In genomic region chr9:33510264-33511183, GRCh38 we compare ENCODE assay signal across 8 cellular contexts. TPM values are rescaled to one million over a fixed set of nuclear protein-coding genes. Genes with fewer than 3 reads are reported as not detected.
DNase-seq lines count a peak whose midpoint lies in the region; ATAC-seq and TF ChIP-seq lines count a peak whose summit lies in the region.

No MANE protein-coding gene starts in this region.

- no peaks in the 10 kb centered on the region for H3K27me3 ChIP-seq in kidney epithelial cell (ENCODE audit: control insufficient read depth, insufficient read depth, low read length)
- H3K27me3 ChIP-seq in spleen (replicated peaks in 1 of 7), result peaks cover 0 to 3% (median 0%) of the 10 kb centered on the region in 7 donors

- H3K4me1 Mint-ChIP-seq in activated CD4-positive, alpha-beta T cell treated with anti-CD3 and anti-CD28 coated beads for 36 hours, result peaks cover 18% of the 10 kb centered on the region

- POLR2A ChIA-PET in activated CD4-positive, alpha-beta T cell treated with anti-CD3 and anti-CD28 coated beads for 36 hours (lab: Charles Lee), result interaction anchor here (0.8 to 1.2 kb wide), 2 partner anchors 37 to 220 kb away, joined by 3 to 4 read pairs; partner anchors contain the start of genes NFX1 and NOL6

- no peaks in the 10 kb centered on the region for H3K9me3 ChIP-seq in spleen

- peak overlapping the region; percentile 96 for H3K27ac Mint-ChIP-seq in activated CD4-positive, alpha-beta T cell treated with anti-CD3 and anti-CD28 coated beads for 36 hours

- no peaks in the 10 kb centered on the region for H3K36me3 Mint-ChIP-seq in activated CD4-positive, alpha-beta T cell treated with anti-CD3 and anti-CD28 coated beads for 36 hours (ENCODE audit: low read depth)

- H3K4me3 ChIP-seq in coronary artery (peak overlapping the region; percentile 74), kidney epithelial cell (ENCODE audit: low read depth, low read length) (peak overlapping the region; percentile 45), spleen (peak overlapping the region; percentile 42 to 75 (median 49))

- peak; percentile 67 for DNase-seq in AG20443 (ENCODE audit: low spot score)
- DNase-seq in GM20000 (ENCODE audit: low spot score), result peak; percentile 37
- peak; percentile 39 for DNase-seq in NCI-H2029 (lab: John Stamatoyannopoulos, UW)
- peak; percentile 68 for DNase-seq in activated CD4-positive, alpha-beta T cell treated with anti-CD3 and anti-CD28 coated beads for 36 hours
- DNase-seq in coronary artery (ENCODE audit: low spot score), result peak; percentile 76
- DNase-seq in kidney epithelial cell (ENCODE audit: low read depth), result no peak
- DNase-seq in spleen, result peak; percentile 84
- no peak for DNase-seq in NCI-H187 (lab: John Stamatoyannopoulos, UW)

- no peak for TF ChIP-seq POLR2A in spleen (IDR thresholded peaks at IDR 0.05)

- 7 to 9% (median 8%) methylated on average over 32 of the region's 32 CpGs for WGBS in spleen, 5 donors

- peaks cover 0 to 17% (median 3%) of the 10 kb centered on the region in 6 donors for H3K4me1 ChIP-seq in spleen

- H3K36me3 ChIP-seq in kidney epithelial cell (ENCODE audit: control insufficient read depth, insufficient read depth, low read length), result no peaks in the 10 kb centered on the region
- H3K36me3 ChIP-seq in spleen, result no peaks in the 10 kb centered on the region

- peak overlapping the region; percentile 84 for H3K4me3 Mint-ChIP-seq in activated CD4-positive, alpha-beta T cell treated with anti-CD3 and anti-CD28 coated beads for 36 hours

- H3K27ac ChIP-seq in coronary artery (peak overlapping the region; percentile 71 to 78), spleen (peak overlapping the region; percentile 74 to 87 (median 78))

- CTCF ChIA-PET in activated CD4-positive, alpha-beta T cell treated with anti-CD3 and anti-CD28 coated beads for 36 hours (lab: Charles Lee), result interaction anchor here (0.6 to 1.3 kb wide), 7 partner anchors 13 to 254 kb away, joined by 3 to 8 read pairs (median 3); partner anchors contain the start of genes ANKRD18B and NOL6

- intact Hi-C loops in activated CD4-positive, alpha-beta T cell treated with anti-CD3 and anti-CD28 coated beads for 36 hours (cut with DNase I, micrococcal nuclease), result no loop called here
- intact Hi-C loops in spleen (cut with DNase I; ENCODE audit: low total_unique reads), result no loop called here

- TF ChIP-seq CTCF in GM20000 (IDR thresholded peaks at IDR 0.05; ENCODE audit: extremely low read depth, missing control alignments) (no peak), coronary artery (IDR thresholded peaks at IDR 0.05) (no peak), kidney epithelial cell (IDR thresholded peaks at IDR 0.05; ENCODE audit: insufficient read depth, low read length, poor library complexity, severe bottlenecking) (no peak), spleen (IDR thresholded peaks at IDR 0.05 in 8 of 11, conservative IDR thresholded peaks at IDR 0.05 in 3 of 11) (no peak)

- no peaks in the 10 kb centered on the region for H3K27me3 Mint-ChIP-seq in activated CD4-positive, alpha-beta T cell treated with anti-CD3 and anti-CD28 coated beads for 36 hours

- H3K9me3 Mint-ChIP-seq in activated CD4-positive, alpha-beta T cell treated with anti-CD3 and anti-CD28 coated beads for 36 hours (ENCODE audit: low read depth), result peaks cover 3% of the 10 kb centered on the region

- ATAC-seq in activated CD4-positive, alpha-beta T cell treated with anti-CD3 and anti-CD28 coated beads for 36 hours, result peak; percentile 74

RNA-seq across cellular contexts. Expression of gene ANKRD18B, which starts 13.5 kb away (rescaled TPM):
- total RNA-seq in activated CD4-positive, alpha-beta T cell treated with anti-CD3 and anti-CD28 coated beads for 36 hours, result 1 to 10 TPM; 1.5 to 2.2 TPM
- total RNA-seq in kidney epithelial cell (2.1 and 3.8 TPM in 2 replicates), spleen (1 to 10 TPM in 1 of 7 donors, not detected in 6; 1.7 TPM)
- polyA plus RNA-seq in spleen, result under 1 TPM in 1 of 3 donors, not detected in 2; 0.02 TPM

RNA-seq across cellular contexts. Expression of gene NOL6, which starts 36.8 kb away (rescaled TPM):
- total RNA-seq in activated CD4-positive, alpha-beta T cell treated with anti-CD3 and anti-CD28 coated beads for 36 hours, result 10 to 100 TPM; 39.0 to 39.4 TPM
- total RNA-seq in kidney epithelial cell, result 32.8 and 34.8 TPM in 2 replicates
- 10 to 100 TPM; 20.7 to 48.1 (median 28.4) TPM for total RNA-seq in spleen
- 10 to 100 TPM; 20.0 to 28.4 (median 24.6) TPM for polyA plus RNA-seq in spleen

Comparison
In these comparisons a context has a peak if more than half of its experiments do, and no peak if none do; other contexts are left out.
1. DNase-seq: peak in AG20443 (single experiment), GM20000 (single experiment), NCI-H2029 (single experiment), activated CD4-positive, alpha-beta T cell treated with anti-CD3 and anti-CD28 coated beads for 36 hours (single experiment), coronary artery (single experiment) and spleen (single experiment); none in kidney epithelial cell (single experiment) and NCI-H187 (0 of 2).
2. Peak in every context shown above with its lines, with median percentiles within 50 percentile points of each other: H3K4me3 ChIP-seq.